Comparison of ENCODE assay signal across 8 cellular contexts in genomic region chr16:21520134-21521047, GRCh38.
DNase-seq lines count a peak whose midpoint lies in the region; ATAC-seq and TF ChIP-seq lines count a peak whose summit lies in the region.
"Not testable (repeated sequence)": the region's sequence is repeated elsewhere in the genome, so short reads cannot be mapped to it uniquely, and the experiment has no call there.

No MANE protein-coding gene starts in this region.

- H4K91ac ChIP-seq in H9 (ENCODE audit: insufficient read length, low read depth, low read length) = not testable (repeated sequence)

- not testable (repeated sequence) for H3F3A ChIP-seq in Loucy (ENCODE audit: low read depth); neural cell (ENCODE audit: insufficient read depth, low read length, poor library complexity, severe bottlenecking)

- peaks cover 13% of the 10 kb centered on the region for H3K23me2 ChIP-seq in H9 (ENCODE audit: insufficient read length, low read depth, low read length, poor library complexity, severe bottlenecking)

- not testable (repeated sequence) for H3K56ac ChIP-seq in H9 (ENCODE audit: insufficient read length, low read depth, low read length)

- H3T11ph ChIP-seq in H9 (ENCODE audit: low read length) = not testable (repeated sequence)

- not testable (repeated sequence) for H3K79me1 ChIP-seq in H9 (ENCODE audit: insufficient read depth, low read depth, low read length, poor library complexity, severe bottlenecking)

- not testable (repeated sequence) for H3K4ac ChIP-seq in H9 (ENCODE audit: low read depth, low read length)

- not testable (repeated sequence) for H3K36me3 ChIP-seq in ES-I3 (ENCODE audit: insufficient read depth, low read length); Loucy (ENCODE audit: insufficient read depth, low read length); neural cell (ENCODE audit: insufficient read depth, low read length)

- not testable (repeated sequence) for H3K9me3 Mint-ChIP-seq in H9; stimulated activated naive CD8-positive, alpha-beta T cell treated with anti-CD3 and anti-CD28 coated beads, Interleukin-15, amount 100 ng/mL, for 72 hours

- not testable (repeated sequence) for H3K9me3 ChIP-seq in ES-I3 (ENCODE audit: control insufficient read depth, insufficient read depth, low read length); H9 (ENCODE audit: control insufficient read depth, low read depth, low read length); Loucy (ENCODE audit: insufficient read depth, low read depth, low read length); neural cell (ENCODE audit: low read length)

- H4K20me1 ChIP-seq in H9 (ENCODE audit: control insufficient read depth, insufficient read depth, insufficient read length); neural cell (ENCODE audit: insufficient read depth): not testable (repeated sequence)
- H4K20me1 ChIP-seq in Loucy (ENCODE audit: insufficient read depth, low read length, poor library complexity, severe bottlenecking) = peaks cover 16% of the 10 kb centered on the region

- peak overlapping the region in 2 of 3 experiments; percentile 94 to 98; a peak in 5 of 7 replicates for H3K27ac Mint-ChIP-seq in H9
- H3K27ac Mint-ChIP-seq in stimulated activated naive CD8-positive, alpha-beta T cell treated with anti-CD3 and anti-CD28 coated beads, Interleukin-15, amount 100 ng/mL, for 72 hours = peak overlapping the region; percentile 100

- not testable (repeated sequence) for H4K5ac ChIP-seq in H9 (ENCODE audit: insufficient read length, low read depth, low read length)

- peaks cover 13 to 30% (median 16%) of the 10 kb centered on the region in 3 experiments for H3K36me3 Mint-ChIP-seq in H9 (ENCODE audit: insufficient read depth in 1 of 3, low read depth in 3 of 3)

- WGBS in H9 (ENCODE audit: extremely low coverage, insufficient read length, low lambda C conversion rate) = no CpG with 5 or more reads among the region's 101 CpGs

- not testable (repeated sequence) for H2BK20ac ChIP-seq in H9 (ENCODE audit: low read depth, low read length, poor library complexity, severe bottlenecking)

- H3K4me1 ChIP-seq in ES-I3 (ENCODE audit: insufficient read depth, low read length) = peaks cover 10% of the 10 kb centered on the region
- not testable (repeated sequence) for H3K4me1 ChIP-seq in H9 (ENCODE audit: insufficient read depth, low read length); Loucy (ENCODE audit: insufficient read depth, low read length, poor library complexity, severe bottlenecking)

- H3K14ac ChIP-seq in H9 (ENCODE audit: insufficient read depth, low read length) = peak overlapping the region; percentile 10

- H2BK120ac ChIP-seq in H9 (ENCODE audit: low read depth, low read length, poor library complexity, severe bottlenecking) = not testable (repeated sequence)

- not testable (repeated sequence) for H2AK5ac ChIP-seq in H9 (ENCODE audit: insufficient read length, low read length)

- H2BK15ac ChIP-seq in H9 (ENCODE audit: low read depth, low read length) = not testable (repeated sequence)

- TF ChIP-seq RAD21 in neural cell (conservative IDR thresholded peaks at IDR 0.05) = not testable (repeated sequence)

- H3K4me3 ChIP-seq in Loucy (ENCODE audit: low read length, poor library complexity, severe bottlenecking) = peak overlapping the region; percentile 77
- H3K4me3 ChIP-seq in fibroblast of villous mesenchyme (ENCODE audit: low read depth, low read length) = peak overlapping the region; percentile 63
- peak overlapping the region; percentile 67 for H3K4me3 ChIP-seq in neural cell (ENCODE audit: low read length)

- not testable (repeated sequence) for H2BK12ac ChIP-seq in H9 (ENCODE audit: insufficient read length, low read depth, low read length)

- H3K23ac ChIP-seq in H9 (ENCODE audit: insufficient read length, low read depth, low read length) = not testable (repeated sequence)

- H3K9me2 ChIP-seq in Loucy (replicated peaks; ENCODE audit: low read depth, low read length); neural cell (ENCODE audit: insufficient read depth, low read length): not testable (repeated sequence)

- H2AFZ ChIP-seq in H9 (ENCODE audit: low read length) = not testable (repeated sequence)
- H2AFZ ChIP-seq in Loucy (ENCODE audit: low read length) = peak overlapping the region; percentile 96
- H2AFZ ChIP-seq in neural cell (ENCODE audit: low read depth, low read length) = peak overlapping the region; percentile 40

- DNase-seq in H9 = peak; percentile 100
- DNase-seq in SHP77 (lab: John Stamatoyannopoulos, UW) = peak; percentile 79 to 90
- DNase-seq in activated gamma-delta T cell (lab: John Stamatoyannopoulos, UW) = peak; percentile 90
- peak; percentile 93 for DNase-seq in fibroblast of villous mesenchyme (ENCODE audit: low read depth)
- DNase-seq in stimulated activated naive CD8-positive, alpha-beta T cell treated with anti-CD3 and anti-CD28 coated beads, Interleukin-15, amount 100 ng/mL, for 72 hours = peak; percentile 97 to 100

- H3K27me3 ChIP-seq in H9 (ENCODE audit: insufficient read depth, low read length); Loucy (ENCODE audit: insufficient read depth, low read length, poor library complexity, severe bottlenecking); neural cell (ENCODE audit: insufficient read depth, low read depth, low read length): not testable (repeated sequence)

- H4K8ac ChIP-seq in H9 (replicated peaks; ENCODE audit: insufficient read length, low read depth, low read length) = not testable (repeated sequence)

- not testable (repeated sequence) for TF ChIP-seq EP300 in neural cell (conservative IDR thresholded peaks at IDR 0.05; ENCODE audit: poor library complexity, severe bottlenecking)

- H3K4me3 Mint-ChIP-seq in H9 = peak overlapping the region; percentile 95 to 96
- H3K4me3 Mint-ChIP-seq in stimulated activated naive CD8-positive, alpha-beta T cell treated with anti-CD3 and anti-CD28 coated beads, Interleukin-15, amount 100 ng/mL, for 72 hours = peak overlapping the region; percentile 89 to 99

- H3K9ac ChIP-seq in ES-I3 (ENCODE audit: low read depth, low read length) (peak overlapping the region; percentile 78), H9 (ENCODE audit: extremely low read depth, insufficient read length, low read length) (peak overlapping the region; percentile 79), Loucy (ENCODE audit: low read depth, low read length, poor library complexity, severe bottlenecking) (peak overlapping the region; percentile 81), neural cell (ENCODE audit: low read length) (peak overlapping the region; percentile 75)

- H2BK5ac ChIP-seq in H9 (ENCODE audit: insufficient read length, low read length) = not testable (repeated sequence)

- peak; percentile 80 for ATAC-seq in stimulated activated naive CD8-positive, alpha-beta T cell treated with anti-CD3 and anti-CD28 coated beads, Interleukin-15, amount 100 ng/mL, for 72 hours

- TF ChIP-seq CTCF in H9 (conservative IDR thresholded peaks at IDR 0.05); Loucy (conservative IDR thresholded peaks at IDR 0.05; ENCODE audit: low read length); fibroblast of villous mesenchyme (IDR thresholded peaks at IDR 0.05; ENCODE audit: insufficient read depth, low read depth, low read length); neural cell (IDR thresholded peaks at IDR 0.05; ENCODE audit: poor library complexity, severe bottlenecking): not testable (repeated sequence)

- H3K4me1 Mint-ChIP-seq in H9 = peaks cover 26 to 30% of the 10 kb centered on the region in 2 experiments
- H3K4me1 Mint-ChIP-seq in stimulated activated naive CD8-positive, alpha-beta T cell treated with anti-CD3 and anti-CD28 coated beads, Interleukin-15, amount 100 ng/mL, for 72 hours = peaks cover 25% of the 10 kb centered on the region

- H3K27me3 Mint-ChIP-seq in H9 (ENCODE audit: low read depth); stimulated activated naive CD8-positive, alpha-beta T cell treated with anti-CD3 and anti-CD28 coated beads, Interleukin-15, amount 100 ng/mL, for 72 hours: not testable (repeated sequence)

- H3K18ac ChIP-seq in H9 (ENCODE audit: insufficient read length, low read depth, low read length) = peak overlapping the region; percentile 56

- H3K79me2 ChIP-seq in H9 (ENCODE audit: insufficient read depth, low read length) (peaks cover 21% of the 10 kb centered on the region; the same call in 1 of the 2 replicates), Loucy (ENCODE audit: insufficient read depth, low read length) (peaks cover 40% of the 10 kb centered on the region)
- H3K79me2 ChIP-seq in neural cell (replicated peaks; ENCODE audit: insufficient read depth, low read length) = not testable (repeated sequence)

- H3K27ac ChIP-seq in H9 (ENCODE audit: insufficient read length, low read depth, low read length) = peak overlapping the region; percentile 68
- peak overlapping the region; percentile 51 for H3K27ac ChIP-seq in neural cell (ENCODE audit: low read length)

- H3K4me2 ChIP-seq in H9 (ENCODE audit: insufficient read depth, insufficient read length, low read length) (peak overlapping the region; percentile 64), Loucy (ENCODE audit: low read depth, low read length, poor library complexity, severe bottlenecking) (peak overlapping the region; percentile 51)
- not testable (repeated sequence) for H3K4me2 ChIP-seq in neural cell (ENCODE audit: low read length)

TF ChIP-seq in neural cell, 6 proteins besides CTCF, POLR2A, EP300 and RAD21 (continues in another document):
- peak; percentile 73 for TF ChIP-seq POLR2AphosphoS5 (IDR thresholded peaks at IDR 0.05)

Comparison
In these comparisons a context has a peak if more than half of its experiments do, and no peak if none do; other contexts are left out.
1. Peak in every context shown above with its lines: DNase-seq, ATAC-seq, H3K4me3 ChIP-seq and H3K27ac ChIP-seq.